Comparison of ENCODE assay signal across 3 cellular contexts in the genomic region with DNA sequence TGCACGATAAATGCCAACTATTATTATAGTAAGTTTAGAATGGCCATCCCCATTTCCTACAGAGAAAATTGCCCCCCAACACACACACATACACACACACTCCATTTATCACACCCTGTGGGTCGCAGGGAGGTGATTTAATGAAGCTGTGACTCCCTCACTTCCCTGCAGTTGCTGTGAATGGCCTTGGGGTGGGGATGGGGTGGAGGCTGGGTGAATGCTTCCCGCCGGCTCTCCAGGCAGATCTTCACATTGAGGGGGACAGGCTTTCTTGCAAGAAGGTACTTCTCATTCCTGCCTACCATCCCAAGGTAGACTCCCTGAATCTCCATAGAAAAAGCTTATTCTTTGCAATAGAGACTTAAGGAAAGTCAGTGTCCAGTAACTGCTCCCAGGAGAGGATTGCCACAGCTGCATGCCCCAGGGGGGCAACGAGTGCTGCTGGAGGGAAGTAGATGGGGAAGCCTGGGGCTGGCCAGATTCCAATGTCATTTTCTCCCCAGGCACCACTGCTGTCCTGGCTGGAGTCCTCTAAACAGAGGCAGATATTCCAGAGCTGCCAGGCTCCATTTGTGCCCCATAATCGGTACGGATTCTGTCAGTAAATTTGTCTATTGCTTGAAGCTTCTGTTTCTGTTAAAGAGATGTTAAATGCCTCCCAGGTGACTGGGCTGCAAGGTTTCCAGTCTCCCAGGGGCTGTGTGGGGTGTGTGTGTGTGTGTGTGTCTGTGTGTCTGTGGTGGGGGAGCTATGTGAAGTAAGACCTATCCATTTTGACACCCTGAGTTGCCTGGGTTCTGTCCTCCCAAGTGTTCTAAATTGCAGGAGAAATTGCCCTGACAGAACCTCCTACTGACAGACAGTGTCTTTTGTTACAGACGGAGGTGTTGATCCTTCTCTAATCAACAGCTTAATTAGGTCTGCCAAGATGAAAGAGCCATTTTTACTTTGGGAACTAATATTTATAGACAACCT.
TF ChIP-seq lines count a peak whose summit lies in the region.

No MANE protein-coding gene starts in this region.

TF ChIP-seq in SK-N-SH, 30 proteins besides CTCF, POLR2A, EP300 and RAD21:
- TF ChIP-seq NRF1 (IDR thresholded peaks at IDR 0.05; ENCODE audit: low read depth, low read length): no peak
- TF ChIP-seq, protein P1, sequence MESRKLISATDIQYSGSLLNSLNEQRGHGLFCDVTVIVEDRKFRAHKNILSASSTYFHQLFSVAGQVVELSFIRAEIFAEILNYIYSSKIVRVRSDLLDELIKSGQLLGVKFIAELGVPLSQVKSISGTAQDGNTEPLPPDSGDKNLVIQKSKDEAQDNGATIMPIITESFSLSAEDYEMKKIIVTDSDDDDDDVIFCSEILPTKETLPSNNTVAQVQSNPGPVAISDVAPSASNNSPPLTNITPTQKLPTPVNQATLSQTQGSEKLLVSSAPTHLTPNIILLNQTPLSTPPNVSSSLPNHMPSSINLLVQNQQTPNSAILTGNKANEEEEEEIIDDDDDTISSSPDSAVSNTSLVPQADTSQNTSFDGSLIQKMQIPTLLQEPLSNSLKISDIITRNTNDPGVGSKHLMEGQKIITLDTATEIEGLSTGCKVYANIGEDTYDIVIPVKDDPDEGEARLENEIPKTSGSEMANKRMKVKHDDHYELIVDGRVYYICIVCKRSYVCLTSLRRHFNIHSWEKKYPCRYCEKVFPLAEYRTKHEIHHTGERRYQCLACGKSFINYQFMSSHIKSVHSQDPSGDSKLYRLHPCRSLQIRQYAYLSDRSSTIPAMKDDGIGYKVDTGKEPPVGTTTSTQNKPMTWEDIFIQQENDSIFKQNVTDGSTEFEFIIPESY (IDR thresholded peaks at IDR 0.05; ENCODE audit: borderline replicate concordance, low read depth): no peak
- TF ChIP-seq MAX (IDR thresholded peaks at IDR 0.05; ENCODE audit: low read depth): no peak
- TF ChIP-seq TEAD4 (IDR thresholded peaks at IDR 0.05; ENCODE audit: borderline replicate concordance, insufficient read depth): no peak

TF ChIP-seq in SK-N-SH treated with all-trans-retinoic acid at 6 μM for 48 hours, 23 proteins besides CTCF, POLR2A, EP300 and RAD21:
- TF ChIP-seq ZNF8 (CRISPR knock-in tag; IDR thresholded peaks at IDR 0.05) (no peak), ESRRG (CRISPR knock-in tag; IDR thresholded peaks at IDR 0.05) (no peak), ZNF565 (CRISPR knock-in tag; conservative IDR thresholded peaks at IDR 0.05; ENCODE audit: low read depth) (no peak), SNAI2 (CRISPR knock-in tag; IDR thresholded peaks at IDR 0.05) (no peak), CSDC2 (CRISPR knock-in tag; IDR thresholded peaks at IDR 0.05) (no peak), OSR1 (CRISPR knock-in tag; IDR thresholded peaks at IDR 0.05) (no peak), TOX (CRISPR knock-in tag; IDR thresholded peaks at IDR 0.05; ENCODE audit: borderline replicate concordance) (no peak), RARB (CRISPR knock-in tag; IDR thresholded peaks at IDR 0.05) (no peak), BACH2 (CRISPR knock-in tag; IDR thresholded peaks at IDR 0.05; ENCODE audit: borderline replicate concordance) (no peak), ZC3H10 (CRISPR knock-in tag; IDR thresholded peaks at IDR 0.05) (no peak), ZFP30 (CRISPR knock-in tag; IDR thresholded peaks at IDR 0.05) (no peak), ISL1 (CRISPR knock-in tag; IDR thresholded peaks at IDR 0.05) (no peak), TSHZ2 (CRISPR knock-in tag; IDR thresholded peaks at IDR 0.05) (no peak), ARNTL (CRISPR knock-in tag; IDR thresholded peaks at IDR 0.05; ENCODE audit: borderline replicate concordance, low read depth) (no peak)
- TF ChIP-seq, protein P2, sequence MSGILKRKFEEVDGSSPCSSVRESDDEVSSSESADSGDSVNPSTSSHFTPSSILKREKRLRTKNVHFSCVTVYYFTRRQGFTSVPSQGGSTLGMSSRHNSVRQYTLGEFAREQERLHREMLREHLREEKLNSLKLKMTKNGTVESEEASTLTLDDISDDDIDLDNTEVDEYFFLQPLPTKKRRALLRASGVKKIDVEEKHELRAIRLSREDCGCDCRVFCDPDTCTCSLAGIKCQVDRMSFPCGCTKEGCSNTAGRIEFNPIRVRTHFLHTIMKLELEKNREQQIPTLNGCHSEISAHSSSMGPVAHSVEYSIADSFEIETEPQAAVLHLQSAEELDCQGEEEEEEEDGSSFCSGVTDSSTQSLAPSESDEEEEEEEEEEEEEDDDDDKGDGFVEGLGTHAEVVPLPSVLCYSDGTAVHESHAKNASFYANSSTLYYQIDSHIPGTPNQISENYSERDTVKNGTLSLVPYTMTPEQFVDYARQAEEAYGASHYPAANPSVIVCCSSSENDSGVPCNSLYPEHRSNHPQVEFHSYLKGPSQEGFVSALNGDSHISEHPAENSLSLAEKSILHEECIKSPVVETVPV (CRISPR knock-in tag; IDR thresholded peaks at IDR 0.05): no peak
- TF ChIP-seq, protein P3, sequence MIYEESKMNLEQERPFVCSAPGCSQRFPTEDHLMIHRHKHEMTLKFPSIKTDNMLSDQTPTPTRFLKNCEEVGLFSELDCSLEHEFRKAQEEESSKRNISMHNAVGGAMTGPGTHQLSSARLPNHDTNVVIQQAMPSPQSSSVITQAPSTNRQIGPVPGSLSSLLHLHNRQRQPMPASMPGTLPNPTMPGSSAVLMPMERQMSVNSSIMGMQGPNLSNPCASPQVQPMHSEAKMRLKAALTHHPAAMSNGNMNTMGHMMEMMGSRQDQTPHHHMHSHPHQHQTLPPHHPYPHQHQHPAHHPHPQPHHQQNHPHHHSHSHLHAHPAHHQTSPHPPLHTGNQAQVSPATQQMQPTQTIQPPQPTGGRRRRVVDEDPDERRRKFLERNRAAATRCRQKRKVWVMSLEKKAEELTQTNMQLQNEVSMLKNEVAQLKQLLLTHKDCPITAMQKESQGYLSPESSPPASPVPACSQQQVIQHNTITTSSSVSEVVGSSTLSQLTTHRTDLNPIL (CRISPR knock-in tag; IDR thresholded peaks at IDR 0.05; ENCODE audit: low read depth): no peak
TF ChIP-seq in SK-N-SH treated with all-trans-retinoic acid at 6 μM for 48 hours: peak in this region for 0.

TF ChIP-seq in H1, 55 proteins besides CTCF, POLR2A, EP300 and RAD21:
- TF ChIP-seq CBX5 (IDR thresholded peaks at IDR 0.05; ENCODE audit: low read depth, low read length) (no peak), KDM4A (IDR thresholded peaks at IDR 0.05; ENCODE audit: low read depth, low read length, severe bottlenecking) (no peak), RFX5 (IDR thresholded peaks at IDR 0.05; ENCODE audit: borderline replicate concordance, low read depth, low read length) (no peak), POLR2AphosphoS5 (IDR thresholded peaks at IDR 0.05; ENCODE audit: low read depth, low read length) (no peak), EZH2 (IDR thresholded peaks at IDR 0.05; ENCODE audit: low read depth, low read length, severe bottlenecking) (no peak), BCL11A (IDR thresholded peaks at IDR 0.05; ENCODE audit: low read depth in 2 of 2, low read length in 2 of 2) (no peak), KDM5A (IDR thresholded peaks at IDR 0.05; ENCODE audit: low read length) (no peak), GABPA (IDR thresholded peaks at IDR 0.05; ENCODE audit: borderline replicate concordance, insufficient read depth, low read length) (no peak), BACH1 (IDR thresholded peaks at IDR 0.05; ENCODE audit: low read length) (no peak), TAF1 (IDR thresholded peaks at IDR 0.05; ENCODE audit: low read depth, low read length) (no peak), TCF12 (IDR thresholded peaks at IDR 0.05; ENCODE audit: low read depth, low read length) (no peak), ASH2L (IDR thresholded peaks at IDR 0.05; ENCODE audit: low read length) (no peak), BRCA1 (IDR thresholded peaks at IDR 0.05; ENCODE audit: low read depth, low read length) (no peak), SP4 (IDR thresholded peaks at IDR 0.05; ENCODE audit: low read length) (no peak), NANOG (IDR thresholded peaks at IDR 0.05; ENCODE audit: insufficient read depth, low read depth, low read length, poor library complexity, severe bottlenecking) (no peak), POU5F1 (IDR thresholded peaks at IDR 0.05; ENCODE audit: low read depth, low read length) (no peak), HDAC6 (IDR thresholded peaks at IDR 0.05; ENCODE audit: low read depth, low read length) (no peak), TBP (IDR thresholded peaks at IDR 0.05; ENCODE audit: low read depth, low read length) (no peak), CBX8 (IDR thresholded peaks at IDR 0.05; ENCODE audit: borderline replicate concordance, low read depth, low read length) (no peak)
